ENCODE assay signal across 8 cellular contexts in genomic region chr1:203273206-203273868, GRCh38. TPM values are rescaled to one million over a fixed set of nuclear protein-coding genes. Genes with fewer than 3 reads are reported as not detected.
DNase-seq lines count a peak whose midpoint lies in the region; ATAC-seq and TF ChIP-seq lines count a peak whose summit lies in the region.

No MANE protein-coding gene starts in this region.

- POLR2A ChIA-PET in activated CD4-positive, alpha-beta memory T cell treated with anti-CD3 and anti-CD28 coated beads, Interleukin-2, amount 10 ng/mL, durations not matched to agents 7 days and 5 days (lab: Charles Lee): interaction anchor here (0.6 to 30.4 kb wide), 13 partner anchors 8 to 334 kb away, joined by 3 to 646 read pairs (median 6); partner anchors contain the start of gene BTG2

- H3K9me3 ChIP-seq in BLaER1 (no peaks in the 10 kb centered on the region), duodenal mucosa (ENCODE audit: control insufficient read depth in 1 of 2, low read length in 2 of 2) (no peaks in the 10 kb centered on the region), lung (ENCODE audit: control insufficient read depth in 2 of 2, insufficient read depth in 1 of 2, low read length in 1 of 2) (no peaks in the 10 kb centered on the region)

- H3K27me3 ChIP-seq in BLaER1: no peaks in the 10 kb centered on the region
- H3K27me3 ChIP-seq in duodenal mucosa (ENCODE audit: control insufficient read depth in 1 of 2, insufficient read depth in 2 of 2, low read length in 2 of 2): no peaks in the 10 kb centered on the region
- no peaks in the 10 kb centered on the region for H3K27me3 ChIP-seq in lung (ENCODE audit: control insufficient read depth, insufficient read depth)

- H3K4me1 ChIP-seq in BLaER1 (peaks cover 97% of the 10 kb centered on the region), duodenal mucosa (ENCODE audit: control insufficient read depth in 1 of 2, insufficient read depth in 2 of 2, low read length in 2 of 2) (peaks cover 43 to 49% of the 10 kb centered on the region in 2 donors), lung (ENCODE audit: control insufficient read depth in 2 of 2, insufficient read depth in 2 of 2, low read length in 2 of 2) (peaks cover 3 to 7% of the 10 kb centered on the region in 2 donors)

- H3K4me2 ChIP-seq in BLaER1: peak overlapping the region; percentile 95

- H3K36me3 ChIP-seq in BLaER1: no peaks in the 10 kb centered on the region
- no peaks in the 10 kb centered on the region for H3K36me3 ChIP-seq in duodenal mucosa (ENCODE audit: control insufficient read depth in 1 of 2, insufficient read depth in 2 of 2, low read length in 2 of 2)
- H3K36me3 ChIP-seq in lung (ENCODE audit: control insufficient read depth in 2 of 2, insufficient read depth in 2 of 2, low read length in 2 of 2): no peaks in the 10 kb centered on the region

- no peaks in the 10 kb centered on the region for H3K9me3 Mint-ChIP-seq in activated CD4-positive, alpha-beta memory T cell treated with anti-CD3 and anti-CD28 coated beads, Interleukin-2, amount 10 ng/mL, durations not matched to agents 7 days and 5 days

- WGBS in lung, 2 donors: 20 to 21% methylated on average over 32 of the region's 32 CpGs

- no peaks in the 10 kb centered on the region for H3K36me3 Mint-ChIP-seq in activated CD4-positive, alpha-beta memory T cell treated with anti-CD3 and anti-CD28 coated beads, Interleukin-2, amount 10 ng/mL, durations not matched to agents 7 days and 5 days (ENCODE audit: low read depth)

- peak; percentile 98 for TF ChIP-seq CTCF in lung (IDR thresholded peaks at IDR 0.05; ENCODE audit: control extremely low read depth, extremely low read depth)

- peak overlapping the region; percentile 38 for H3K4me3 Mint-ChIP-seq in activated CD4-positive, alpha-beta memory T cell treated with anti-CD3 and anti-CD28 coated beads, Interleukin-2, amount 10 ng/mL, durations not matched to agents 7 days and 5 days

- H3K4me3 ChIP-seq in BLaER1 (peak overlapping the region; percentile 55), duodenal mucosa (ENCODE audit: low read depth in 1 of 2, low read length in 2 of 2) (peak overlapping the region; percentile 56 to 58), lung (no peak overlapping the region)

- peak overlapping the region; percentile 49 for H3K27ac Mint-ChIP-seq in activated CD4-positive, alpha-beta memory T cell treated with anti-CD3 and anti-CD28 coated beads, Interleukin-2, amount 10 ng/mL, durations not matched to agents 7 days and 5 days

- H3K27me3 Mint-ChIP-seq in activated CD4-positive, alpha-beta memory T cell treated with anti-CD3 and anti-CD28 coated beads, Interleukin-2, amount 10 ng/mL, durations not matched to agents 7 days and 5 days: no peaks in the 10 kb centered on the region

- CTCF ChIA-PET in activated CD4-positive, alpha-beta memory T cell treated with anti-CD3 and anti-CD28 coated beads, Interleukin-2, amount 10 ng/mL, durations not matched to agents 7 days and 5 days (lab: Charles Lee): interaction anchor here (0.7 to 8.1 kb wide), 18 partner anchors 9 to 349 kb away, joined by 3 to 512 read pairs (median 4); partner anchors contain the start of genes BTG2 and OPTC

- no peaks in the 10 kb centered on the region for H4K20me1 ChIP-seq in BLaER1

- peak overlapping the region; percentile 63 for H3K27ac ChIP-seq in BLaER1
- peak overlapping the region; percentile 43 for H3K27ac ChIP-seq in duodenal mucosa (ENCODE audit: low read depth, low read length)
- H3K27ac ChIP-seq in lung (ENCODE audit: low read depth in 1 of 2, low read length in 1 of 2): peak overlapping the region; percentile 14 to 44

- DNase-seq in NCI-H526 treated with DMSO at 0.1 percent for 48 hours (lab: John Stamatoyannopoulos, UW) (peak; percentile 63), lung (ENCODE audit: low spot score) (peak; percentile 90)
- DNase-seq in activated CD4-positive, alpha-beta memory T cell treated with anti-CD3 and anti-CD28 coated beads, Interleukin-2, amount 10 ng/mL, durations not matched to agents 7 days and 5 days: peak; percentile 93
- peak; percentile 79 to 92 (median 88) for DNase-seq in stimulated activated CD4-positive, alpha-beta T cell treated with anti-CD3 and anti-CD28 coated beads, TNF-alpha, amount 100 ng/mL, for 48 hours (ENCODE audit: low read depth in 3 of 3)

- H3K4me1 Mint-ChIP-seq in activated CD4-positive, alpha-beta memory T cell treated with anti-CD3 and anti-CD28 coated beads, Interleukin-2, amount 10 ng/mL, durations not matched to agents 7 days and 5 days: peaks cover 65% of the 10 kb centered on the region

- peak overlapping the region; percentile 60 for H3K9ac ChIP-seq in BLaER1
- peak overlapping the region; percentile 54 to 71 for H3K9ac ChIP-seq in duodenal mucosa (ENCODE audit: low read depth in 1 of 2, low read length in 2 of 2)

- ATAC-seq in GM19351 (IDR thresholded peaks at IDR 0.05; ENCODE audit: unreplicated experiment) (peak; percentile 48), HG03521 (IDR thresholded peaks at IDR 0.05; ENCODE audit: unreplicated experiment) (peak; percentile 65), lung (ENCODE audit: insufficient read depth, low FRiP score) (peak; percentile 71)

RNA-seq across cellular contexts. Expression of gene BTG2, which starts 32.0 kb away (rescaled TPM):
- total RNA-seq in activated CD4-positive, alpha-beta memory T cell treated with anti-CD3 and anti-CD28 coated beads, Interleukin-2, amount 10 ng/mL, durations not matched to agents 7 days and 5 days: 100 to 1,000 TPM; 116 TPM
- 100 to 1,000 TPM in 1 of 2 donors, 10 to 100 TPM in 1; 51.7 to 118 TPM for total RNA-seq in lung
- 10 to 100 TPM; 29.1 to 95.4 TPM for polyA plus RNA-seq in lung

RNA-seq across cellular contexts. Expression of gene CHIT1, which starts 43.9 kb away (rescaled TPM):
- total RNA-seq in activated CD4-positive, alpha-beta memory T cell treated with anti-CD3 and anti-CD28 coated beads, Interleukin-2, amount 10 ng/mL, durations not matched to agents 7 days and 5 days: under 1 TPM; 0.15 to 0.55 TPM
- 1 to 10 TPM in 1 of 2 donors, under 1 TPM in 1; 0.89 to 1.6 TPM for total RNA-seq in lung
- polyA plus RNA-seq in lung: 1 to 10 TPM; 2.3 to 4.9 TPM
